In genomic region chr14:76887196-76887595, GRCh38 we compare ENCODE assay signal across 28 cellular contexts.
DNase-seq lines count a peak whose midpoint lies in the region; FAIRE-seq and TF ChIP-seq lines count a peak whose summit lies in the region.
"Had no signal": no experiment of that assay in that cellular context is flagged by ENCODE, and none has a peak within 500 bp of the region (broad histone marks: within the 10 kb centered on the region; RNA-seq: fewer than 3 reads in every experiment).

No MANE protein-coding gene starts in this region.

- H4K91ac ChIP-seq in H1 (replicated peaks; ENCODE audit: insufficient read length, low read length), result no peak overlapping the region

- H3K4me2 ChIP-seq in H1 (ENCODE audit: insufficient read depth in 1 of 2, low read depth in 2 of 2, low read length in 2 of 2), result no peak overlapping the region
- H3K4me2 ChIP-seq: KMS-11 had no signal

- POLR2A ChIA-PET in H1 (lab: Charles Lee; ENCODE audit: partially characterized antibody), result no interaction called here

- H4K8ac ChIP-seq in H1 (ENCODE audit: extremely low read depth, insufficient read depth, low read length), result no peak overlapping the region

- no peak overlapping the region for H2BK12ac ChIP-seq in H1 (ENCODE audit: low read depth, low read length)

- TF ChIP-seq RAD21 in H1 (IDR thresholded peaks at IDR 0.05 in 1 of 2, conservative IDR thresholded peaks at IDR 0.05 in 1 of 2; ENCODE audit: low read depth in 2 of 2, low read length in 2 of 2), result no peak

- H3K4me1 Mint-ChIP-seq in HFFc6 (ENCODE audit: low read depth) (peaks cover 20% of the 10 kb centered on the region), nephron (peaks cover 14% of the 10 kb centered on the region)
- H3K4me1 Mint-ChIP-seq: nephron progenitor cell had no signal

- H3K56ac ChIP-seq in H1 (replicated peaks; ENCODE audit: insufficient read length, low read depth, low read length), result no peak overlapping the region

- DNase-seq in EH (ENCODE audit: low read depth) (peak; percentile 72), HFFc6 (peak; percentile 11), H1 (ENCODE audit: low read depth in 1 of 2, low spot score in 2 of 2) (no peak), NCI-H2107 treated with DMSO at 0.1 percent for 48 hours (lab: John Stamatoyannopoulos, UW; ENCODE audit: unreplicated experiment) (no peak), NOMO-1 treated with dmso at 0.1 percent for 144 hours (lab: John Stamatoyannopoulos, UW; ENCODE audit: unreplicated experiment) (no peak), COLO668 (lab: John Stamatoyannopoulos, UW; ENCODE audit: unreplicated experiment) (no peak)
- DNase-seq: activated CD4-positive, alpha-beta memory T cell treated with anti-CD3 and anti-CD28 coated beads, Interleukin-2, amount 10 ng/mL, durations not matched to agents 7 days and 5 days; activated CD4-positive, alpha-beta T cell treated with anti-CD3 and anti-CD28 coated beads for 1 hour; activated naive CD4-positive, alpha-beta T cell treated with anti-CD3 and anti-CD28 coated beads for 36 hours; brain microvascular endothelial cell; CD4-positive, CD25-positive, alpha-beta regulatory T cell; DMS79 treated with DMSO at 0.1 percent for 48 hours; effector CD8-positive, alpha-beta T cell; mucosa of descending colon; NCI-H1417 treated with DMSO at 0.1 percent for 48 hours; NCI-H2081; NCI-H2227 treated with DMSO at 0.1 percent for 48 hours; NCI-H526 treated with DMSO at 0.1 percent for 48 hours; nephron progenitor cell; SHP77 treated with DMSO at 0.1 percent for 48 hours; stimulated activated CD4-positive, alpha-beta T cell treated with anti-CD3 and anti-CD28 coated beads, Interleukin-4, amount 100 ng/mL, for 1 hour; stomach; thyroid gland had no signal

- no peak overlapping the region for H3K4me3 ChIP-seq in H1 (ENCODE audit: extremely low read depth in 1 of 4, insufficient read depth in 2 of 4, low read depth in 3 of 4, low read length in 4 of 4)
- H3K4me3 ChIP-seq: HAP-1, lung, mucosa of descending colon, stomach, thyroid gland had no signal

- no peak for TF ChIP-seq POLR2A in H1 (IDR thresholded peaks at IDR 0.05; ENCODE audit: control extremely low read depth in 1 of 2, low read depth in 2 of 2, low read length in 2 of 2)

- no peaks in the 10 kb centered on the region for H3K79me2 ChIP-seq in H1 (ENCODE audit: control insufficient read depth in 1 of 2, insufficient read depth in 2 of 2, low read length in 2 of 2)

- no peak overlapping the region for H2BK20ac ChIP-seq in H1 (ENCODE audit: low read length)

- no peak overlapping the region for H3K23ac ChIP-seq in H1 (ENCODE audit: insufficient read length)

- no peaks in the 10 kb centered on the region for H3K9me3 ChIP-seq in H1 (ENCODE audit: insufficient read depth in 2 of 2, low read depth in 1 of 2, low read length in 1 of 2)
- H3K9me3 ChIP-seq: thyroid gland had no signal

- no peak overlapping the region for H2BK5ac ChIP-seq in H1 (ENCODE audit: low read depth, low read length)

- no peak overlapping the region for H3K14ac ChIP-seq in H1 (ENCODE audit: insufficient read length)

- H3K23me2 ChIP-seq in H1 (ENCODE audit: low read depth, low read length), result no peaks in the 10 kb centered on the region

- H3K36me3 Mint-ChIP-seq in HFFc6 (ENCODE audit: low read depth) (peaks cover under 1% of the 10 kb centered on the region; the same call in 1 of the 2 replicates), nephron (ENCODE audit: low read depth) (no peaks in the 10 kb centered on the region)
- H3K36me3 Mint-ChIP-seq: CD4-positive, CD25-positive, alpha-beta regulatory T cell had no signal

- H3K36me3 ChIP-seq in H1 (ENCODE audit: control insufficient read depth in 2 of 4, insufficient read depth in 4 of 4, low read length in 3 of 4), result no peaks in the 10 kb centered on the region
- H3K36me3 ChIP-seq: brain microvascular endothelial cell, HAP-1, stomach, thyroid gland had no signal

- no peak overlapping the region for H2AK5ac ChIP-seq in H1 (ENCODE audit: low read depth, low read length)

- H3K79me1 ChIP-seq in H1 (ENCODE audit: low read depth, low read length), result no peaks in the 10 kb centered on the region

- peaks cover 0 to 6% (median 3%) of the 10 kb centered on the region in 4 experiments; a peak in 4 of 7 replicates for H3K4me1 ChIP-seq in H1 (replicated peaks in 1 of 4; ENCODE audit: control insufficient read depth in 3 of 4, insufficient read depth in 4 of 4, low read length in 3 of 4)
- H3K4me1 ChIP-seq: HAP-1, stomach had no signal

- H3K4me3 Mint-ChIP-seq in HFFc6 (no peak overlapping the region), nephron (no peak overlapping the region)
- H3K4me3 Mint-ChIP-seq: activated CD4-positive, alpha-beta memory T cell treated with anti-CD3 and anti-CD28 coated beads, Interleukin-2, amount 10 ng/mL, durations not matched to agents 7 days and 5 days; activated naive CD4-positive, alpha-beta T cell treated with anti-CD3 and anti-CD28 coated beads for 36 hours; CD4-positive, CD25-positive, alpha-beta regulatory T cell; nephron progenitor cell had no signal

- H3K27ac Mint-ChIP-seq in HFFc6 (peak overlapping the region; percentile 60; the same call in 1 of the 2 replicates), nephron (peak overlapping the region in 2 of 3 experiments; percentile 44 to 58)
- H3K27ac Mint-ChIP-seq: activated CD4-positive, alpha-beta memory T cell treated with anti-CD3 and anti-CD28 coated beads, Interleukin-2, amount 10 ng/mL, durations not matched to agents 7 days and 5 days; activated naive CD4-positive, alpha-beta T cell treated with anti-CD3 and anti-CD28 coated beads for 36 hours; nephron progenitor cell had no signal

- H2BK120ac ChIP-seq in H1 (replicated peaks; ENCODE audit: low read depth, low read length), result no peak overlapping the region

- no peak overlapping the region for H4K5ac ChIP-seq in H1 (ENCODE audit: insufficient read length, low read depth, low read length)

- no peak overlapping the region for H3K4ac ChIP-seq in H1 (replicated peaks; ENCODE audit: insufficient read length, low read depth, low read length)

- CTCF ChIA-PET in H1 (lab: Charles Lee; ENCODE audit: partially characterized antibody), result interaction anchor here (0.7 to 27.4 kb wide), 13 partner anchors 12 to 242 kb away, joined by 3 to 719 read pairs (median 5); no protein-coding TSS in a partner anchor

- H3K9me3 Mint-ChIP-seq in HFFc6 (peaks cover 11% of the 10 kb centered on the region), nephron (peaks cover 3% of the 10 kb centered on the region)
- H3K9me3 Mint-ChIP-seq: activated CD4-positive, alpha-beta memory T cell treated with anti-CD3 and anti-CD28 coated beads, Interleukin-2, amount 10 ng/mL, durations not matched to agents 7 days and 5 days; activated naive CD4-positive, alpha-beta T cell treated with anti-CD3 and anti-CD28 coated beads for 36 hours had no signal

- WGBS in H1 (ENCODE audit: extremely low coverage in 1 of 2, insufficient coverage in 1 of 2, insufficient read length in 1 of 2, insufficient replicate concordance in 2 of 2, low coverage in 1 of 2, low lambda C conversion rate in 2 of 2, missing lambda C conversion rate in 1 of 2), 2 experiments, result 91% methylated on average over 6 of the region's 6 CpGs; no CpG with 5 or more reads in 1 of the 2 experiments

- TF ChIP-seq CTCF in HFFc6 (IDR thresholded peaks at IDR 0.05), result no peak
- no peak for TF ChIP-seq CTCF in H1 (IDR thresholded peaks at IDR 0.05; ENCODE audit: control extremely low read depth in 1 of 3, insufficient read depth in 1 of 3, low read depth in 1 of 3, low read length in 3 of 3)
- no peak for TF ChIP-seq CTCF in nephron (IDR thresholded peaks at IDR 0.05; ENCODE audit: unreplicated experiment in 3 of 3)

- peaks cover 0 to 3% (median 1%) of the 10 kb centered on the region in 4 experiments; a peak in 1 of 7 replicates for H3K27me3 ChIP-seq in H1 (replicated peaks in 1 of 4; ENCODE audit: control insufficient read depth in 3 of 4, extremely low read depth in 1 of 4, insufficient read depth in 3 of 4, low read length in 3 of 4)
- H3K27me3 ChIP-seq: brain microvascular endothelial cell, stomach, thyroid gland had no signal

- TF ChIP-seq EP300 in H1 (IDR thresholded peaks at IDR 0.05; ENCODE audit: borderline replicate concordance in 1 of 2, low read depth in 2 of 2, low read length in 2 of 2), result no peak

- no peak overlapping the region for H3K27ac ChIP-seq in H1 (ENCODE audit: low read depth, low read length)
- H3K27ac ChIP-seq: brain microvascular endothelial cell, KMS-11, stomach, thyroid gland had no signal

- H4K20me1 ChIP-seq in H1 (replicated peaks in 1 of 2; ENCODE audit: control insufficient read depth in 1 of 2, insufficient read depth in 2 of 2, low read length in 2 of 2), result no peaks in the 10 kb centered on the region

- 0 out of 2 replicates have a peak overlapping the region, but pooled peaks have one; percentile 14 for H3K18ac ChIP-seq in H1 (ENCODE audit: extremely low read depth, low read length)

- peaks cover 7% of the 10 kb centered on the region for H3K27me3 Mint-ChIP-seq in HFFc6 (ENCODE audit: insufficient read depth)
- H3K27me3 Mint-ChIP-seq in nephron (ENCODE audit: low read depth), result peaks cover 6% of the 10 kb centered on the region

- H3K9ac ChIP-seq in H1 (replicated peaks in 1 of 4; ENCODE audit: extremely low read depth in 1 of 4, low read depth in 3 of 4, low read length in 3 of 4), result no peak overlapping the region
- H3K9ac ChIP-seq: KMS-11 had no signal

- 0 out of 2 replicates have a peak overlapping the region, but pooled peaks have one; percentile 54 for H2BK15ac ChIP-seq in H1 (ENCODE audit: low read length)

- FAIRE-seq in H1 (lab: Jason Lieb, UNC), result no peak
- FAIRE-seq: GM18507 had no signal

- H2AFZ ChIP-seq in H1 (ENCODE audit: low read length), result no peak overlapping the region

TF ChIP-seq in H1, 55 proteins besides CTCF, POLR2A, EP300 and RAD21 (continues in another document):
- TF ChIP-seq SRF (IDR thresholded peaks at IDR 0.05; ENCODE audit: low read depth, low read length) (no peak), CBX8 (IDR thresholded peaks at IDR 0.05; ENCODE audit: borderline replicate concordance, low read depth, low read length) (no peak), POU5F1 (IDR thresholded peaks at IDR 0.05; ENCODE audit: low read depth, low read length) (no peak), NANOG (IDR thresholded peaks at IDR 0.05; ENCODE audit: insufficient read depth, low read depth, low read length, poor library complexity, severe bottlenecking) (no peak), TBP (IDR thresholded peaks at IDR 0.05; ENCODE audit: low read depth, low read length) (no peak), TEAD4 (IDR thresholded peaks at IDR 0.05; ENCODE audit: low read depth, low read length) (no peak), PHF8 (conservative IDR thresholded peaks at IDR 0.05; ENCODE audit: low read depth, low read length) (no peak), USF2 (IDR thresholded peaks at IDR 0.05; ENCODE audit: low read length) (no peak), CBX5 (IDR thresholded peaks at IDR 0.05; ENCODE audit: low read depth, low read length) (no peak)

Comparison
In these comparisons a context has a peak if more than half of its experiments do, and no peak if none do; other contexts are left out.
1. DNase-seq: peak in EH (single experiment) and HFFc6 (single experiment); none in H1 (0 of 2), NCI-H2107 treated with DMSO at 0.1 percent for 48 hours (single experiment), NOMO-1 treated with dmso at 0.1 percent for 144 hours (single experiment) and COLO668 (single experiment).